6 cellular contexts compared by ENCODE assay signal in the genomic region with DNA sequence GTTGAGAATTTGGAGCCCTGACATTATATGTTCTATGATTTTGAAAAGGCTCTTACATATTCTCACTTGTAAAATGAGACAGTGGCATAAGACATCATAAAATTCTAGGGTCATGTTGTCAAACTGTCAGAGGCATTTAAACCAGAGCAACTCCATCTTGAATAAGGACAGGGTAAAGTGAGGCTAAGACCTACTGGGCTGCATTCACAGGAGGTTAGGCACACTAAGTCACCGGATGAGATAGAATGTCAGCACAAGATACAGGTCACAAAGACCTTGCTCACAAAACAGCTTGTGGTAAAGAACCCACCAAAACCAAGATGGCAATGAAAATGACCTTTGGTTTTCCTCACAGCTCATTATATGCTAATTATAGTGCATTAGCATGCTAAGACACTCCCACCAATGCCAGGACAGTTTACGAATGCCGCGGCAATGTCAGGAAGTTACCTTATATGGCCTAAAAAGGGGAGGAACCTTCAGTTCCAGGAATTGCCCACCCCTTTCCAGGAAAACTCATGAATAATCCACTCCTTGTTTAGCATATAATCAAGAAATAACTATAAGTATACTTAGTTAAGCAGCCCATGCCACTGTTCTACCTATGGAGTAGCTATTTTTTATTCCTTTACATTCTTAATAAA.
"Had no signal": no experiment of that assay in that cellular context is flagged by ENCODE, and none has a peak within 500 bp of the region (broad histone marks: within the 10 kb centered on the region; RNA-seq: fewer than 3 reads in every experiment).

No MANE protein-coding gene starts in this region.

- H2AFZ ChIP-seq: GM23248 had no signal

- DNase-seq: GM23248, H9, HCEC 1CT, IMR-90, KBM-7 had no signal

- H3K4me3 Mint-ChIP-seq: H9 had no signal

- H3K4me3 ChIP-seq: GM23248 had no signal

- H3K27ac Mint-ChIP-seq: H9 had no signal

- FAIRE-seq: HTR-8/SVneo had no signal

- H3K9ac ChIP-seq: GM23248 had no signal

- H3K27ac ChIP-seq: GM23248 had no signal
